In genomic region chr21:17987328-17987727, GRCh38 we compare ENCODE assay signal across 23 cellular contexts.
"Had no signal": no experiment of that assay in that cellular context is flagged by ENCODE, and none has a peak within 500 bp of the region (broad histone marks: within the 10 kb centered on the region; RNA-seq: fewer than 3 reads in every experiment).

No MANE protein-coding gene starts in this region.

- H3K4me1 ChIP-seq: gastroesophageal sphincter, left ventricle myocardium inferior, prostate gland, testis had no signal

- H3K4me3 Mint-ChIP-seq: activated naive CD8-positive, alpha-beta T cell treated with anti-CD3 and anti-CD28 coated beads for 36 hours; activated T-cell treated with anti-CD3 and anti-CD28 coated beads, Interleukin-2, amount 50 U/mL, for 4 hours; naive thymus-derived CD4-positive, alpha-beta T cell; type B pancreatic cell had no signal

- H3K4me3 ChIP-seq: coronary artery, gastroesophageal sphincter, left ventricle myocardium inferior, prostate gland, testis had no signal

- H3K9me3 ChIP-seq: prostate gland, testis had no signal

- H3K27me3 Mint-ChIP-seq: activated naive CD8-positive, alpha-beta T cell treated with anti-CD3 and anti-CD28 coated beads for 36 hours; naive thymus-derived CD4-positive, alpha-beta T cell; type B pancreatic cell had no signal

- H3K36me3 ChIP-seq: gastroesophageal sphincter, left ventricle myocardium inferior, prostate gland had no signal

- H3K27me3 ChIP-seq: gastroesophageal sphincter, testis had no signal

- H3K4me1 Mint-ChIP-seq: activated naive CD8-positive, alpha-beta T cell treated with anti-CD3 and anti-CD28 coated beads for 36 hours; naive thymus-derived CD4-positive, alpha-beta T cell had no signal

- ATAC-seq: activated T-cell treated with anti-CD3 and anti-CD28 coated beads, Interleukin-2, amount 50 U/mL, for 4 hours; gastroesophageal sphincter; naive thymus-derived CD4-positive, alpha-beta T cell had no signal

- DNase-seq: activated CD4-positive, alpha-beta T cell treated with anti-CD3 and anti-CD28 coated beads for 1 hour; activated CD4-positive, alpha-beta T cell treated with anti-CD3 and anti-CD28 coated beads, Interleukin-2, amount 50 U/mL, for 1 hour; activated CD8-positive, alpha-beta memory T cell treated with anti-CD3 and anti-CD28 coated beads for 24 hours; activated CD8-positive, alpha-beta memory T cell treated with anti-CD3 and anti-CD28 coated beads, Interleukin-2, amount 50 U/mL, for 48 hours; activated naive CD4-positive, alpha-beta T cell treated with Interleukin-2 at 50 U/mL for 16 hours; activated naive CD8-positive, alpha-beta T cell treated with anti-CD3 and anti-CD28 coated beads for 36 hours; activated T-cell treated with anti-CD3 and anti-CD28 coated beads, Interleukin-2, amount 50 U/mL, for 4 hours; amniotic stem cell; cerebellar nuclear complex; head of caudate nucleus; hypothalamus; left ventricle myocardium inferior; naive thymus-derived CD4-positive, alpha-beta T cell; stimulated activated CD4-positive, alpha-beta T cell treated with anti-CD3 and anti-CD28 coated beads, Interleukin-2, amount 100 ng/mL, for 48 hours; stimulated activated CD8-positive, alpha-beta memory T cell treated with anti-CD3 and anti-CD28 coated beads, Interleukin-4, amount 100 ng/mL, for 48 hours; stimulated activated naive CD4-positive, alpha-beta T cell; T-helper 9 cell; testis had no signal

- H3K27ac ChIP-seq: coronary artery, gastroesophageal sphincter, left ventricle myocardium inferior, prostate gland, testis had no signal

- H3K9me3 Mint-ChIP-seq: activated T-cell treated with anti-CD3 and anti-CD28 coated beads, Interleukin-2, amount 50 U/mL, for 4 hours; activated T-helper 2 cell treated with anti-CD3 and anti-CD28 coated beads, Interferon-gamma antibody, Interleukin-2, Interleukin-4, amounts not matched to agents 10 μg/mL and 5 μg/mL and 100 μg/mL, durations not matched to agents 14 hours and 24 hours and 36 hours; type B pancreatic cell had no signal

- H3K27ac Mint-ChIP-seq: activated naive CD8-positive, alpha-beta T cell treated with anti-CD3 and anti-CD28 coated beads for 36 hours; activated T-helper 2 cell treated with anti-CD3 and anti-CD28 coated beads, Interferon-gamma antibody, Interleukin-2, Interleukin-4, amounts not matched to agents 10 μg/mL and 5 μg/mL and 100 μg/mL, durations not matched to agents 14 hours and 24 hours and 36 hours; naive thymus-derived CD4-positive, alpha-beta T cell; type B pancreatic cell had no signal

- H3K36me3 Mint-ChIP-seq: activated naive CD8-positive, alpha-beta T cell treated with anti-CD3 and anti-CD28 coated beads for 36 hours; naive thymus-derived CD4-positive, alpha-beta T cell; type B pancreatic cell had no signal
